14 cellular contexts compared by ENCODE assay signal in the genomic region with DNA sequence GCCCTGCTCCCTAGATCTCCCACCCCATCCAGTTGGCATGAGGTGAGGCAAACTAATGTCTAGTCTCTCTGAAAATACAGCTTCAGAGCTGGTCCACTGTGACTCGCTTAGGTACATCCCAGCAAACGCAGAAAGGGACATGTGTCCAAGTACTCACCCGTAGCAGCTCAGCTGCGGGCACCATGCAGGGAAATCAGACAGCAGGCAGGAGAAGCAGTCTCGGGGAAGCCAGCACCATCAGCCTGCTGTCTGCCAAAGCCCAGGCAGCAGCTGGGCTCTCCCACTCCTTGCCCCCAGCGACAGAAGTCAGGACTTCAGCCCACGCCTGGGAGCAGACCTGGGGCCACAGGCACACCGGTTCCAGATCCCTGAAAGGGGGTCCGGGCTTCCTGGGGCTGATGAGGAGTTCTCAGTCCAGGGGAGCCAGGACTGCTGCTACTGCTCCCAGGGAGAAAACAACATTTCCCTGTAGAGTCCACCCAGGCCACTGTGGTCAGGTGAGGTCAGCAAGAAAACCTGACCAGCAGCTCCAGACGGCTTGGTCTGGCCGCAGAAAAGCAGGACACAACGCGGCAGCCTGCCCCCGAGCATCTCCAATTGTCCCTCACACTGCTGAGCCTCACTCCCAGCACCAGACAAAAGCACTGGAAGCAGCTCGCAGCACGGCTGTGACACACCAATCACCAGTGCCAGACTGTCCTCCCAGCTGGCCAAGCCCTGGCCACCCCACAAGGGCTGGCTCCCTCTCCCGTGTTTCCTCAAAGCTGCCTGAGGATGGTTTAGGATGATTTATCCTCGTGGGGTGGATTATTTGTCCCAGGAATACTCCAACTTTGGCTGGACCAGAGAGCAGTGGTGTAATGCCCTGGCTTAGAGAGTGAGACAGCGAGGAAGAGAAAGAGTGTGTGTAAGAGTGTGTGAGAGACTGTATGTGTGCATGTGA. TPM values are rescaled to one million over a fixed set of nuclear protein-coding genes. Genes with fewer than 3 reads are reported as not detected.
DNase-seq lines count a peak whose midpoint lies in the region; TF ChIP-seq lines count a peak whose summit lies in the region.
"Had no signal": no experiment of that assay in that cellular context is flagged by ENCODE, and none has a peak within 500 bp of the region (broad histone marks: within the 10 kb centered on the region; RNA-seq: fewer than 3 reads in every experiment).

No MANE protein-coding gene starts in this region.

- H3K9me3 ChIP-seq in H9 (ENCODE audit: control insufficient read depth, low read depth, low read length): no peaks in the 10 kb centered on the region
- H3K9me3 ChIP-seq: right lobe of liver, SJSA1, stomach had no signal

- H2BK15ac ChIP-seq in H9 (ENCODE audit: low read depth, low read length): no peak overlapping the region

- no peak overlapping the region for H4K8ac ChIP-seq in H9 (replicated peaks; ENCODE audit: insufficient read length, low read depth, low read length)

- no peak overlapping the region for H3K4me3 Mint-ChIP-seq in endothelial cell (ENCODE audit: unreplicated experiment)
- H3K4me3 Mint-ChIP-seq in H9: no peak overlapping the region
- H3K4me3 Mint-ChIP-seq: mesothelial cell of epicardium had no signal

- no peak overlapping the region for H3K9ac ChIP-seq in H9 (ENCODE audit: extremely low read depth, insufficient read length, low read length)

- no peaks in the 10 kb centered on the region for H3K9me3 Mint-ChIP-seq in endothelial cell (ENCODE audit: unreplicated experiment)
- H3K9me3 Mint-ChIP-seq in H9: no peaks in the 10 kb centered on the region; a peak in 1 of 5 replicates
- H3K9me3 Mint-ChIP-seq: mesothelial cell of epicardium had no signal

- no peak overlapping the region for H4K5ac ChIP-seq in H9 (ENCODE audit: insufficient read length, low read depth, low read length)

- H3K23ac ChIP-seq in H9 (ENCODE audit: insufficient read length, low read depth, low read length): no peak overlapping the region

- H2BK20ac ChIP-seq in H9 (ENCODE audit: low read depth, low read length, poor library complexity, severe bottlenecking): no peak overlapping the region

- H3K79me1 ChIP-seq in H9 (ENCODE audit: insufficient read depth, low read depth, low read length, poor library complexity, severe bottlenecking): no peaks in the 10 kb centered on the region

- H2AK5ac ChIP-seq in H9 (ENCODE audit: insufficient read length, low read length): no peak overlapping the region

- H3K14ac ChIP-seq in H9 (ENCODE audit: insufficient read depth, low read length): no peak overlapping the region

- no peak overlapping the region for H2BK120ac ChIP-seq in H9 (ENCODE audit: low read depth, low read length, poor library complexity, severe bottlenecking)

- no peak overlapping the region for H3K27ac Mint-ChIP-seq in endothelial cell (ENCODE audit: unreplicated experiment)
- peak overlapping the region in 1 of 3 experiments; percentile 59; a peak in 1 of 7 replicates for H3K27ac Mint-ChIP-seq in H9
- H3K27ac Mint-ChIP-seq: mesothelial cell of epicardium had no signal

- H2AFZ ChIP-seq in H9 (ENCODE audit: low read length): no peak overlapping the region

- in situ Hi-C loops in G401 (cut with HindIII; ENCODE audit: low sequenced_read_pairs): no loop called here

- H3K27ac ChIP-seq in H9 (ENCODE audit: insufficient read length, low read depth, low read length): no peak overlapping the region
- H3K27ac ChIP-seq: right lobe of liver, SJSA1, stomach, VCaP had no signal

- H3K4me2 ChIP-seq in H9 (ENCODE audit: insufficient read depth, insufficient read length, low read length): no peak overlapping the region

- no peak overlapping the region for H3T11ph ChIP-seq in H9 (ENCODE audit: low read length)

- H3K4me3 ChIP-seq in fibroblast of the aortic adventitia (ENCODE audit: low read depth, low read length): no peak overlapping the region
- H3K4me3 ChIP-seq: right lobe of liver, SJSA1, stomach had no signal

- TF ChIP-seq CTCF in fibroblast of the aortic adventitia (IDR thresholded peaks at IDR 0.05; ENCODE audit: insufficient read depth, low read length): no peak
- TF ChIP-seq CTCF in endothelial cell (IDR thresholded peaks at IDR 0.05; ENCODE audit: unreplicated experiment): no peak
- no peak for TF ChIP-seq CTCF in H9 (conservative IDR thresholded peaks at IDR 0.05)

- no peaks in the 10 kb centered on the region for H3K4me1 Mint-ChIP-seq in endothelial cell (ENCODE audit: unreplicated experiment)
- peaks cover 38 to 51% of the 10 kb centered on the region in 2 experiments for H3K4me1 Mint-ChIP-seq in H9

- H3K27me3 Mint-ChIP-seq in endothelial cell (ENCODE audit: unreplicated experiment) (peaks cover 5% of the 10 kb centered on the region), H9 (ENCODE audit: low read depth) (peaks cover 18% of the 10 kb centered on the region)

- no peaks in the 10 kb centered on the region for H4K20me1 ChIP-seq in H9 (ENCODE audit: control insufficient read depth, insufficient read depth, insufficient read length)

- no peak overlapping the region for H2BK12ac ChIP-seq in H9 (ENCODE audit: insufficient read length, low read depth, low read length)

- H3K4ac ChIP-seq in H9 (ENCODE audit: low read depth, low read length): no peak overlapping the region

- peaks cover 11% of the 10 kb centered on the region; the same call in 1 of the 2 replicates for H3K4me1 ChIP-seq in H9 (ENCODE audit: insufficient read depth, low read length)
- H3K4me1 ChIP-seq: right lobe of liver, SJSA1 had no signal

- H3K27me3 ChIP-seq in H9 (ENCODE audit: insufficient read depth, low read length): no peaks in the 10 kb centered on the region
- H3K27me3 ChIP-seq: right lobe of liver had no signal

- DNase-seq in G401 (ENCODE audit: low spot score) (peak; percentile 62), NCI-H69 (lab: John Stamatoyannopoulos, UW) (peak; percentile 48), fibroblast of the aortic adventitia (ENCODE audit: low read depth) (peak; percentile 16), occipital lobe (lab: John Stamatoyannopoulos, UW) (peak; percentile 60), NCI-H510A (lab: John Stamatoyannopoulos, UW) (no peak), endothelial cell (ENCODE audit: low spot score) (no peak), NCI-H128 (lab: John Stamatoyannopoulos, UW; ENCODE audit: unreplicated experiment) (no peak), H9 (no peak)
- DNase-seq: activated T-cell treated with anti-CD3 and anti-CD28 coated beads, Interleukin-2, amount 50 U/mL, for 1 hour; right lobe of liver; stomach had no signal

- H3K23me2 ChIP-seq in H9 (ENCODE audit: insufficient read length, low read depth, low read length, poor library complexity, severe bottlenecking): no peaks in the 10 kb centered on the region

- WGBS in H9 (ENCODE audit: extremely low coverage, insufficient read length, low lambda C conversion rate): no CpG with 5 or more reads among the region's 19 CpGs

- no peak overlapping the region for H3K18ac ChIP-seq in H9 (ENCODE audit: insufficient read length, low read depth, low read length)

- no peak overlapping the region for H3K56ac ChIP-seq in H9 (ENCODE audit: insufficient read length, low read depth, low read length)

- no peak overlapping the region for H4K91ac ChIP-seq in H9 (ENCODE audit: insufficient read length, low read depth, low read length)

- H2BK5ac ChIP-seq in H9 (ENCODE audit: insufficient read length, low read length): no peak overlapping the region

- H3K36me3 Mint-ChIP-seq in endothelial cell (ENCODE audit: low read depth, unreplicated experiment): no peaks in the 10 kb centered on the region
- H3K36me3 Mint-ChIP-seq in H9 (ENCODE audit: insufficient read depth in 1 of 3, low read depth in 3 of 3): no peaks in the 10 kb centered on the region; a peak in 1 of 7 replicates
- H3K36me3 Mint-ChIP-seq: mesothelial cell of epicardium had no signal

- no peaks in the 10 kb centered on the region for H3K79me2 ChIP-seq in H9 (ENCODE audit: insufficient read depth, low read length)

RNA-seq across cellular contexts. Expression of a gene that starts 34.7 kb away (rescaled TPM):
- total RNA-seq in G401 (2014; rRNA removed; shearing (Covaris generic)): 0.03 TPM in 1 of 2 replicates, not detected in the other
- total RNA-seq in fibroblast of the aortic adventitia (ENCODE audit: low replicate concordance) (0.18 and 0.41 TPM in 2 replicates), occipital lobe (9.8 TPM), endothelial cell (ENCODE audit: unreplicated experiment) (1.1 TPM), H9 (2021) (8.3 and 9.4 TPM in 2 replicates)
- total RNA-seq: SJSA1 had no signal

Comparison
In these comparisons a context has a peak if more than half of its experiments do, and no peak if none do; other contexts are left out.
1. DNase-seq: peak in G401 (single experiment), NCI-H69 (single experiment), fibroblast of the aortic adventitia (single experiment) and occipital lobe (single experiment); none in NCI-H510A (single experiment), endothelial cell (single experiment), NCI-H128 (single experiment) and H9 (single experiment).